1 cellular context compared by ENCODE assay signal in the genomic region with DNA sequence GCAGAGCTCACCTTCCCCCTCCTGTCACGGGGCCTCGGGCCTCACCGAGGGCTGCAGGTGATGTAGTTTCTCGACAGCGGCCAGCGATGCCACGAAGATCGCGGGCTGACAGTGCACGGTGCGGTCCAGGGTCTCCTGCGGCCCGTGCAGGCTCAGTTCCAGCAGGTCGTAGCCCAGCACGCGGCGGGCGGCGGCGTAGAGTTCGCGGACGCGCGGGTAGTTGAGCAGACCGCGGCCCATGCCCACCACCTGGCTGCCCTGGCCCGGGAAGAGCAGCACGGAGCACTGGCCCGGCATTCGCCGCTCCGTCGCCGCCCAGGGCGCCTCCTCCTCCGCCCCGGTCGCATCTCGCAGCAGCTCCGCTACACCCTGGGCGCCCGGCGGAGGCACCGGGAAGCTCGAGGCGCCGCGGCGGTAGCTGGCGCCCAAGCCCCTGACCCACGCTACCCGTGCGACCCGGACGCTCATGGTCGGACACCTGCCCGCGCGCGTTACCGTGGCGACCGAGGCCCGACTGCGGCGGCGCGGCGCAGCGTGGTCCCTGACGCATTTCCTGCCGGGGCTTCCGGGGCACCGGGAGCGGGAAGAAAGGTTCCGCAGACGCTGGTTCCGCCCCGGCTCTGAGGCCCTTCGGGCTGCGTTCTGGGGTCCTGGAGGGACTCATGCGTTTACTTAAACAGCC.
TF ChIP-seq lines count a peak whose summit lies in the region.

A gene with protein sequence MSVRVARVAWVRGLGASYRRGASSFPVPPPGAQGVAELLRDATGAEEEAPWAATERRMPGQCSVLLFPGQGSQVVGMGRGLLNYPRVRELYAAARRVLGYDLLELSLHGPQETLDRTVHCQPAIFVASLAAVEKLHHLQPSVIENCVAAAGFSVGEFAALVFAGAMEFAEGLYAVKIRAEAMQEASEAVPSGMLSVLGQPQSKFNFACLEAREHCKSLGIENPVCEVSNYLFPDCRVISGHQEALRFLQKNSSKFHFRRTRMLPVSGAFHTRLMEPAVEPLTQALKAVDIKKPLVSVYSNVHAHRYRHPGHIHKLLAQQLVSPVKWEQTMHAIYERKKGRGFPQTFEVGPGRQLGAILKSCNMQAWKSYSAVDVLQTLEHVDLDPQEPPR (minus strand): TSS at position 518 of the 682 bp plus-strand sequence. CDS start 50 bp downstream, at position 468.

TF ChIP-seq in GM12878, 131 proteins besides CTCF, POLR2A, EP300 and RAD21 (continued from another document and continues in another):
- TF ChIP-seq NKRF (conservative IDR thresholded peaks at IDR 0.05): peak; percentile 95
- no peak for TF ChIP-seq BCL3 (IDR thresholded peaks at IDR 0.05; ENCODE audit: borderline replicate concordance, insufficient read depth, low read depth, low read length, poor library complexity, severe bottlenecking)
- TF ChIP-seq NR2C1 (IDR thresholded peaks at IDR 0.05): peak; percentile 90
- TF ChIP-seq GABPA (IDR thresholded peaks at IDR 0.05; ENCODE audit: low read depth): peak; percentile 94
- no peak for TF ChIP-seq WRNIP1 (IDR thresholded peaks at IDR 0.05; ENCODE audit: borderline replicate concordance, low read depth, low read length)
- TF ChIP-seq SP1 (IDR thresholded peaks at IDR 0.05; ENCODE audit: low read depth, low read length): peak; percentile 53
- TF ChIP-seq LARP7 (IDR thresholded peaks at IDR 0.05): peak; percentile 94
- TF ChIP-seq KDM1A (IDR thresholded peaks at IDR 0.05; ENCODE audit: borderline replicate concordance): no peak
- TF ChIP-seq CREB1 (IDR thresholded peaks at IDR 0.05; ENCODE audit: low read depth): peak; percentile 72; the same call in 1 of the 2 replicates
- TF ChIP-seq, protein P1, sequence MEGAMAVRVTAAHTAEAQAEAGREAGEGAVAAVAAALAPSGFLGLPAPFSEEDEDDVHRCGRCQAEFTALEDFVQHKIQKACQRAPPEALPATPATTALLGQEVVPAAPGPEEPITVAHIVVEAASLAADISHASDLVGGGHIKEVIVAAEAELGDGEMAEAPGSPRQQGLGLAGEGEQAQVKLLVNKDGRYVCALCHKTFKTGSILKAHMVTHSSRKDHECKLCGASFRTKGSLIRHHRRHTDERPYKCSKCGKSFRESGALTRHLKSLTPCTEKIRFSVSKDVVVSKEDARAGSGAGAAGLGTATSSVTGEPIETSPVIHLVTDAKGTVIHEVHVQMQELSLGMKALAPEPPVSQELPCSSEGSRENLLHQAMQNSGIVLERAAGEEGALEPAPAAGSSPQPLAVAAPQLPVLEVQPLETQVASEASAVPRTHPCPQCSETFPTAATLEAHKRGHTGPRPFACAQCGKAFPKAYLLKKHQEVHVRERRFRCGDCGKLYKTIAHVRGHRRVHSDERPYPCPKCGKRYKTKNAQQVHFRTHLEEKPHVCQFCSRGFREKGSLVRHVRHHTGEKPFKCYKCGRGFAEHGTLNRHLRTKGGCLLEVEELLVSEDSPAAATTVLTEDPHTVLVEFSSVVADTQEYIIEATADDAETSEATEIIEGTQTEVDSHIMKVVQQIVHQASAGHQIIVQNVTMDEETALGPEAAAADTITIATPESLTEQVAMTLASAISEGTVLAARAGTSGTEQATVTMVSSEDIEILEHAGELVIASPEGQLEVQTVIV (IDR thresholded peaks at IDR 0.05; ENCODE audit: borderline replicate concordance, partially characterized antibody): peak; percentile 58
- TF ChIP-seq KLF5 (IDR thresholded peaks at IDR 0.05; ENCODE audit: partially characterized antibody): peak; percentile 57
- TF ChIP-seq ZNF274 (IDR thresholded peaks at IDR 0.05; ENCODE audit: insufficient read depth, insufficient read length): no peak
- no peak for TF ChIP-seq CHD4 (IDR thresholded peaks at IDR 0.05)
- peak; percentile 88 for TF ChIP-seq IKZF1 (conservative IDR thresholded peaks at IDR 0.05)
- no peak for TF ChIP-seq ZNF24 (IDR thresholded peaks at IDR 0.05)
- TF ChIP-seq TCF7 (IDR thresholded peaks at IDR 0.05; ENCODE audit: borderline replicate concordance): no peak
- TF ChIP-seq NRF1 (conservative IDR thresholded peaks at IDR 0.05; ENCODE audit: low read depth, low read length): peak; percentile 48; the same call in 1 of the 2 replicates
- TF ChIP-seq TCF3 (IDR thresholded peaks at IDR 0.05; ENCODE audit: borderline replicate concordance, insufficient read depth, low read depth, low read length): peak; percentile 63; the same call in 1 of the 2 replicates
- TF ChIP-seq ZNF384 (IDR thresholded peaks at IDR 0.05; ENCODE audit: borderline replicate concordance, low read depth, low read length): no peak
- peak; percentile 50 for TF ChIP-seq E2F8 (IDR thresholded peaks at IDR 0.05; ENCODE audit: low read depth, partially characterized antibody)
- peak; percentile 89 for TF ChIP-seq MYC (IDR thresholded peaks at IDR 0.05; ENCODE audit: insufficient read depth, insufficient read length, insufficient replicate concordance, low read length, severe bottlenecking)
- TF ChIP-seq TAF1 (IDR thresholded peaks at IDR 0.05; ENCODE audit: borderline replicate concordance, low read depth, low read length): peak; percentile 73; the same call in 1 of the 2 replicates
- TF ChIP-seq SUPT20H (IDR thresholded peaks at IDR 0.05; ENCODE audit: borderline replicate concordance, control insufficient read depth, low read depth, low read length): no peak
- TF ChIP-seq IRF4 (IDR thresholded peaks at IDR 0.05; ENCODE audit: low read depth, low read length): no peak
- TF ChIP-seq, protein P2, sequence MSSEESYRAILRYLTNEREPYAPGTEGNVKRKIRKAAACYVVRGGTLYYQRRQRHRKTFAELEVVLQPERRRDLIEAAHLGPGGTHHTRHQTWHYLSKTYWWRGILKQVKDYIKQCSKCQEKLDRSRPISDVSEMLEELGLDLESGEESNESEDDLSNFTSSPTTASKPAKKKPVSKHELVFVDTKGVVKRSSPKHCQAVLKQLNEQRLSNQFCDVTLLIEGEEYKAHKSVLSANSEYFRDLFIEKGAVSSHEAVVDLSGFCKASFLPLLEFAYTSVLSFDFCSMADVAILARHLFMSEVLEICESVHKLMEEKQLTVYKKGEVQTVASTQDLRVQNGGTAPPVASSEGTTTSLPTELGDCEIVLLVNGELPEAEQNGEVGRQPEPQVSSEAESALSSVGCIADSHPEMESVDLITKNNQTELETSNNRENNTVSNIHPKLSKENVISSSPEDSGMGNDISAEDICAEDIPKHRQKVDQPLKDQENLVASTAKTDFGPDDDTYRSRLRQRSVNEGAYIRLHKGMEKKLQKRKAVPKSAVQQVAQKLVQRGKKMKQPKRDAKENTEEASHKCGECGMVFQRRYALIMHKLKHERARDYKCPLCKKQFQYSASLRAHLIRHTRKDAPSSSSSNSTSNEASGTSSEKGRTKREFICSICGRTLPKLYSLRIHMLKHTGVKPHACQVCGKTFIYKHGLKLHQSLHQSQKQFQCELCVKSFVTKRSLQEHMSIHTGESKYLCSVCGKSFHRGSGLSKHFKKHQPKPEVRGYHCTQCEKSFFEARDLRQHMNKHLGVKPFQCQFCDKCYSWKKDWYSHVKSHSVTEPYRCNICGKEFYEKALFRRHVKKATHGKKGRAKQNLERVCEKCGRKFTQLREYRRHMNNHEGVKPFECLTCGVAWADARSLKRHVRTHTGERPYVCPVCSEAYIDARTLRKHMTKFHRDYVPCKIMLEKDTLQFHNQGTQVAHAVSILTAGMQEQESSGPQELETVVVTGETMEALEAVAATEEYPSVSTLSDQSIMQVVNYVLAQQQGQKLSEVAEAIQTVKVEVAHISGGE (CRISPR knock-in tag; IDR thresholded peaks at IDR 0.05): peak; percentile 92
- TF ChIP-seq, protein P3, sequence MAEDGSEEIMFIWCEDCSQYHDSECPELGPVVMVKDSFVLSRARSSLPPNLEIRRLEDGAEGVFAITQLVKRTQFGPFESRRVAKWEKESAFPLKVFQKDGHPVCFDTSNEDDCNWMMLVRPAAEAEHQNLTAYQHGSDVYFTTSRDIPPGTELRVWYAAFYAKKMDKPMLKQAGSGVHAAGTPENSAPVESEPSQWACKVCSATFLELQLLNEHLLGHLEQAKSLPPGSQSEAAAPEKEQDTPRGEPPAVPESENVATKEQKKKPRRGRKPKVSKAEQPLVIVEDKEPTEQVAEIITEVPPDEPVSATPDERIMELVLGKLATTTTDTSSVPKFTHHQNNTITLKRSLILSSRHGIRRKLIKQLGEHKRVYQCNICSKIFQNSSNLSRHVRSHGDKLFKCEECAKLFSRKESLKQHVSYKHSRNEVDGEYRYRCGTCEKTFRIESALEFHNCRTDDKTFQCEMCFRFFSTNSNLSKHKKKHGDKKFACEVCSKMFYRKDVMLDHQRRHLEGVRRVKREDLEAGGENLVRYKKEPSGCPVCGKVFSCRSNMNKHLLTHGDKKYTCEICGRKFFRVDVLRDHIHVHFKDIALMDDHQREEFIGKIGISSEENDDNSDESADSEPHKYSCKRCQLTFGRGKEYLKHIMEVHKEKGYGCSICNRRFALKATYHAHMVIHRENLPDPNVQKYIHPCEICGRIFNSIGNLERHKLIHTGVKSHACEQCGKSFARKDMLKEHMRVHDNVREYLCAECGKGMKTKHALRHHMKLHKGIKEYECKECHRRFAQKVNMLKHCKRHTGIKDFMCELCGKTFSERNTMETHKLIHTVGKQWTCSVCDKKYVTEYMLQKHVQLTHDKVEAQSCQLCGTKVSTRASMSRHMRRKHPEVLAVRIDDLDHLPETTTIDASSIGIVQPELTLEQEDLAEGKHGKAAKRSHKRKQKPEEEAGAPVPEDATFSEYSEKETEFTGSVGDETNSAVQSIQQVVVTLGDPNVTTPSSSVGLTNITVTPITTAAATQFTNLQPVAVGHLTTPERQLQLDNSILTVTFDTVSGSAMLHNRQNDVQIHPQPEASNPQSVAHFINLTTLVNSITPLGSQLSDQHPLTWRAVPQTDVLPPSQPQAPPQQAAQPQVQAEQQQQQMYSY (CRISPR knock-in tag; IDR thresholded peaks at IDR 0.05): no peak
- TF ChIP-seq ESRRA (IDR thresholded peaks at IDR 0.05; ENCODE audit: low read length): no peak; the same call in 1 of the 2 replicates
- peak; percentile 74 for TF ChIP-seq POLR2AphosphoS5 (IDR thresholded peaks at IDR 0.05; ENCODE audit: low read length)
- TF ChIP-seq SIN3A (IDR thresholded peaks at IDR 0.05; ENCODE audit: low read depth, low read length): peak; percentile 93
- TF ChIP-seq, protein P4, sequence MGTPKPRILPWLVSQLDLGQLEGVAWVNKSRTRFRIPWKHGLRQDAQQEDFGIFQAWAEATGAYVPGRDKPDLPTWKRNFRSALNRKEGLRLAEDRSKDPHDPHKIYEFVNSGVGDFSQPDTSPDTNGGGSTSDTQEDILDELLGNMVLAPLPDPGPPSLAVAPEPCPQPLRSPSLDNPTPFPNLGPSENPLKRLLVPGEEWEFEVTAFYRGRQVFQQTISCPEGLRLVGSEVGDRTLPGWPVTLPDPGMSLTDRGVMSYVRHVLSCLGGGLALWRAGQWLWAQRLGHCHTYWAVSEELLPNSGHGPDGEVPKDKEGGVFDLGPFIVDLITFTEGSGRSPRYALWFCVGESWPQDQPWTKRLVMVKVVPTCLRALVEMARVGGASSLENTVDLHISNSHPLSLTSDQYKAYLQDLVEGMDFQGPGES (IDR thresholded peaks at IDR 0.05): no peak
- TF ChIP-seq PKNOX1 (IDR thresholded peaks at IDR 0.05): no peak
- no peak for TF ChIP-seq E2F4 (IDR thresholded peaks at IDR 0.05; ENCODE audit: low read depth, low read length)
